ENCODE assay signal across 12 cellular contexts in genomic region chr9:37528652-37529072, GRCh38. TPM values are rescaled to one million over a fixed set of nuclear protein-coding genes. Genes with fewer than 3 reads are reported as not detected.
A peak's percentile ranks its signal among the peaks of the same experiment; 100 is the strongest.
DNase-seq lines count a peak whose midpoint lies in the region; ATAC-seq, FAIRE-seq and TF ChIP-seq lines count a peak whose summit lies in the region.
"Had no signal": no experiment of that assay in that cellular context is flagged by ENCODE, and none has a peak within 500 bp of the region (broad histone marks: within the 10 kb centered on the region; RNA-seq: fewer than 3 reads in every experiment).

No MANE protein-coding gene starts in this region.

- no peaks in the 10 kb centered on the region for H3K27me3 ChIP-seq in breast epithelium

- no peak overlapping the region for H3K4me3 ChIP-seq in OCI-LY7 (ENCODE audit: low read depth, low read length, poor library complexity, severe bottlenecking)
- H3K4me3 ChIP-seq in breast epithelium, result peak overlapping the region in 2 of 3 donors; percentile 22 to 47

- intact Hi-C loops in OCI-LY7 (cut with micrococcal nuclease; ENCODE audit: unreplicated experiment) (no loop called here), breast epithelium (cut with DNase I; ENCODE audit: low total_unique reads) (no loop called here)

- H3K27me3 Mint-ChIP-seq in progenitor cell of endocrine pancreas, result no peaks in the 10 kb centered on the region

- CTCF ChIA-PET in OCI-LY7 (lab: Charles Lee; ENCODE audit: unreplicated experiment), result no interaction called here
- CTCF ChIA-PET in GM10248 (lab: Yijun Ruan, JAX), result interaction anchor here (1.1 kb wide), 1 partner anchor 65 kb away, joined by 3 read pairs; no protein-coding TSS in a partner anchor

- H3K27ac ChIP-seq in OCI-LY7 (ENCODE audit: low read depth, low read length, poor library complexity, severe bottlenecking), result no peak overlapping the region
- H3K27ac ChIP-seq in breast epithelium, result peak overlapping the region; percentile 67 to 77

- H2AFZ ChIP-seq in OCI-LY7 (ENCODE audit: low read length), result no peak overlapping the region; the same call in 1 of the 2 replicates

- peaks cover 29% of the 10 kb centered on the region for H3K4me1 ChIP-seq in OCI-LY7 (ENCODE audit: insufficient read depth, low read length, poor library complexity, severe bottlenecking)
- H3K4me1 ChIP-seq in breast epithelium, result no peaks in the 10 kb centered on the region

- H3K9me3 Mint-ChIP-seq in progenitor cell of endocrine pancreas (ENCODE audit: low read depth), result no peaks in the 10 kb centered on the region
- H3K9me3 Mint-ChIP-seq: mesothelial cell of epicardium had no signal

- FAIRE-seq in GM19239 (lab: Jason Lieb, UNC), result no peak

- H3K4me2 ChIP-seq in OCI-LY7 (ENCODE audit: low read length), result peak overlapping the region; percentile 38; the same call in 1 of the 2 replicates

- H3K4me3 Mint-ChIP-seq in progenitor cell of endocrine pancreas (ENCODE audit: low read depth), result no peak overlapping the region
- H3K4me3 Mint-ChIP-seq: mesothelial cell of epicardium had no signal

- no peaks in the 10 kb centered on the region for H3K4me1 Mint-ChIP-seq in progenitor cell of endocrine pancreas (ENCODE audit: low read depth)
- H3K4me1 Mint-ChIP-seq: mesothelial cell of epicardium had no signal

- TF ChIP-seq POLR2A in breast epithelium (IDR thresholded peaks at IDR 0.05), result no peak

- H3K36me3 Mint-ChIP-seq in progenitor cell of endocrine pancreas (ENCODE audit: insufficient read depth), result peaks cover 16% of the 10 kb centered on the region

- no peaks in the 10 kb centered on the region for H3K9me3 ChIP-seq in OCI-LY7 (ENCODE audit: low read length)
- no peaks in the 10 kb centered on the region for H3K9me3 ChIP-seq in breast epithelium

- H3K79me2 ChIP-seq in OCI-LY7 (ENCODE audit: insufficient read depth, low read depth, low read length), result no peaks in the 10 kb centered on the region

- DNase-seq in OCI-LY7 (ENCODE audit: low spot score) (peak; percentile 47), breast epithelium (ENCODE audit: low spot score in 2 of 2) (no peak), progenitor cell of endocrine pancreas (ENCODE audit: low spot score, unreplicated experiment) (no peak), 8988T (no peak), GM19239 (ENCODE audit: insufficient read length, low spot score) (no peak), GM10248 (ENCODE audit: extremely low spot score) (no peak)
- DNase-seq: DMS79, NCI-H524, right cardiac atrium had no signal

- POLR2A ChIA-PET in OCI-LY7 (lab: Charles Lee) (interaction anchor here (0.6 kb wide), 1 partner anchor 40 kb away, joined by 6 read pairs; no protein-coding TSS in a partner anchor), GM10248 (lab: Yijun Ruan, JAX) (no interaction called here)

- peaks cover 30% of the 10 kb centered on the region for H3K36me3 ChIP-seq in OCI-LY7 (ENCODE audit: insufficient read depth, low read length)
- H3K36me3 ChIP-seq in breast epithelium, result no peaks in the 10 kb centered on the region

- peak overlapping the region; percentile 19 for H3K27ac Mint-ChIP-seq in progenitor cell of endocrine pancreas
- H3K27ac Mint-ChIP-seq: mesothelial cell of epicardium had no signal

- H3K9me2 ChIP-seq in OCI-LY7 (ENCODE audit: insufficient read depth, low read length), result no peaks in the 10 kb centered on the region

- no peak for TF ChIP-seq CTCF in OCI-LY7 (conservative IDR thresholded peaks at IDR 0.05; ENCODE audit: low read length)
- TF ChIP-seq CTCF in breast epithelium (IDR thresholded peaks at IDR 0.05), result no peak
- TF ChIP-seq CTCF in progenitor cell of endocrine pancreas (IDR thresholded peaks at IDR 0.05; ENCODE audit: unreplicated experiment), result no peak
- no peak for TF ChIP-seq CTCF in GM10248 (IDR thresholded peaks at IDR 0.05; ENCODE audit: control extremely low read depth, extremely low read depth, low read depth, missing control alignments)

- H4K20me1 ChIP-seq in OCI-LY7 (ENCODE audit: insufficient read depth, low read length), result no peaks in the 10 kb centered on the region

- peak; percentile 15 for ATAC-seq in GM18907 (IDR thresholded peaks at IDR 0.05; ENCODE audit: unreplicated experiment)
- ATAC-seq: SK-N-SH treated with all-trans-retinoic acid at 6 μM for 48 hours had no signal

- no TSS peak for BruUV-seq in OCI-LY7 (replicated peaks; lab: Mats Ljungman, UMichigan)

RNA-seq across cellular contexts. Expression of gene POLR1E, which starts 42.9 kb away (rescaled TPM):
- total RNA-seq in OCI-LY7 (2014; rRNA removed; shearing (Covaris generic)), result 41.0 and 44.3 TPM in 2 replicates
- total RNA-seq in OCI-LY7 (2022) (40.5 and 47.6 TPM in 2 replicates), breast epithelium (10 to 100 TPM; 28.8 to 33.9 (median 30.8) TPM), progenitor cell of endocrine pancreas (22.2 and 22.4 TPM in 2 replicates)

RNA-seq across cellular contexts. Expression of gene FBXO10, which starts 47.5 kb away (rescaled TPM):
- total RNA-seq in OCI-LY7 (2014; rRNA removed; shearing (Covaris generic)), result 9.4 and 16.1 TPM in 2 replicates
- total RNA-seq in OCI-LY7 (2022) (13.0 and 13.2 TPM in 2 replicates), breast epithelium (1 to 10 TPM; 5.1 to 6.9 (median 5.9) TPM), progenitor cell of endocrine pancreas (22.0 TPM in 2 replicates)
